In genomic region chr6:45136495-45136894, GRCh38 we compare ENCODE assay signal across 6 cellular contexts.
"Had no signal": no experiment of that assay in that cellular context is flagged by ENCODE, and none has a peak within 500 bp of the region (broad histone marks: within the 10 kb centered on the region; RNA-seq: fewer than 3 reads in every experiment).

No MANE protein-coding gene starts in this region.

- H3K4me3 ChIP-seq: K562 had no signal

- DNase-seq: IMR-90, KBM-7, KG1 had no signal

- H3K27ac ChIP-seq: HL-60 had no signal

- ATAC-seq: K562 had no signal

- FAIRE-seq: HTR-8/SVneo, K562 had no signal
